ENCODE assay signal across 25 cellular contexts in the genomic region with DNA sequence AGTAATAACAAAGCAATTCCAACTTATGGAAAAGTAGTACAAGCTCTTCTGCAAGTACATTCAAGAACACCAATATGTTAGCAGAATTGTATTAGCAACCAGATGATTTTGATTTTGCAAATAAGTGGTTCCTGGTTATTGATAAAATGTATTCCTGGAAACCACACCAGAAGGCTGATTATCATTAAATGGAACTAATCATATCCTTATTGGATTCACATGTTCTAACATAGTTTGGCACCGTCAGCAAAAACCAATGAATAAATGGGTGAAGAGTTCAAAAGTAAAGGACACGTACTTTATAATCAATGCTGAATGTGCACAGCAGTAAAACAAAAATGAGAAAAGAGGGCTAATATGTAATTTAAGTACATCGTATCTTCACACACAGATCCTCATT.
"Had no signal": no experiment of that assay in that cellular context is flagged by ENCODE, and none has a peak within 500 bp of the region (broad histone marks: within the 10 kb centered on the region; RNA-seq: fewer than 3 reads in every experiment).

No MANE protein-coding gene starts in this region.

- H3K27me3 ChIP-seq: esophagus squamous epithelium, gastrocnemius medialis, neutrophil, pancreas, sigmoid colon, stomach, thyroid gland, vagina had no signal

- H3K4me3 ChIP-seq: coronary artery, esophagus squamous epithelium, gastrocnemius medialis, lower lobe of right lung, pancreas, sigmoid colon, stomach, thyroid gland, vagina had no signal

- H3K27ac Mint-ChIP-seq: effector memory CD8-positive, alpha-beta T cell; natural killer cell; progenitor cell of endocrine pancreas; stimulated activated effector memory CD8-positive, alpha-beta T cell treated with anti-CD3 and anti-CD28 coated beads, Interleukin-12 subunit alpha, Interleukin-12 subunit beta, amount 100 ng/mL, for 72 hours had no signal

- FAIRE-seq: endometrium, keratinocyte, pancreas had no signal

- H3K27ac ChIP-seq: coronary artery, esophagus squamous epithelium, gastrocnemius medialis, lower lobe of right lung, neutrophil, pancreas, sigmoid colon, stomach, thyroid gland, vagina had no signal

- H3K4me1 Mint-ChIP-seq: natural killer cell; stimulated activated effector memory CD8-positive, alpha-beta T cell treated with anti-CD3 and anti-CD28 coated beads, Interleukin-12 subunit alpha, Interleukin-12 subunit beta, amount 100 ng/mL, for 72 hours had no signal

- H3K27me3 Mint-ChIP-seq: effector memory CD8-positive, alpha-beta T cell; progenitor cell of endocrine pancreas had no signal

- H3K9me3 ChIP-seq: esophagus squamous epithelium, gastrocnemius medialis, lower lobe of right lung, neutrophil, pancreas, sigmoid colon, stomach, thyroid gland, vagina had no signal

- H3K36me3 Mint-ChIP-seq: natural killer cell had no signal

- H3K4me1 ChIP-seq: esophagus squamous epithelium, gastrocnemius medialis, lower lobe of right lung, pancreas, sigmoid colon, stomach, vagina had no signal

- H3K36me3 ChIP-seq: esophagus squamous epithelium, gastrocnemius medialis, lower lobe of right lung, neutrophil, pancreas, sigmoid colon, stomach, thyroid gland, vagina had no signal

- H3K9me3 Mint-ChIP-seq: effector memory CD8-positive, alpha-beta T cell; stimulated activated effector memory CD8-positive, alpha-beta T cell treated with anti-CD3 and anti-CD28 coated beads, Interleukin-12 subunit alpha, Interleukin-12 subunit beta, amount 100 ng/mL, for 72 hours had no signal

- DNase-seq: dermis blood vessel endothelial cell; effector memory CD8-positive, alpha-beta T cell; erythroblast; esophagus squamous epithelium; foreskin fibroblast; gastrocnemius medialis; head of caudate nucleus; left ventricle myocardium superior; lower lobe of right lung; natural killer cell; pancreas; sigmoid colon; stimulated activated CD4-positive, alpha-beta T cell treated with anti-CD3 and anti-CD28 coated beads, Interleukin-2, amount 100 ng/mL, for 24 hours; stimulated activated CD4-positive, alpha-beta T cell treated with anti-CD3 and anti-CD28 coated beads, Interleukin-4, amount 100 ng/mL, for 24 hours; stimulated activated naive CD4-positive, alpha-beta T cell treated with Interleukin-2 at 50 U/mL for 16 hours; stomach; thyroid gland; trophoblast cell had no signal

- H3K4me3 Mint-ChIP-seq: effector memory CD8-positive, alpha-beta T cell; natural killer cell; stimulated activated effector memory CD8-positive, alpha-beta T cell treated with anti-CD3 and anti-CD28 coated beads, Interleukin-12 subunit alpha, Interleukin-12 subunit beta, amount 100 ng/mL, for 72 hours had no signal

- ATAC-seq: effector memory CD8-positive, alpha-beta T cell; gastrocnemius medialis; left ventricle myocardium superior; lower lobe of right lung; natural killer cell; pancreas; stimulated activated effector memory CD8-positive, alpha-beta T cell treated with anti-CD3 and anti-CD28 coated beads, Interleukin-12 subunit alpha, Interleukin-12 subunit beta, amount 100 ng/mL, for 72 hours had no signal
